14 cellular contexts compared by ENCODE assay signal in the genomic region with DNA sequence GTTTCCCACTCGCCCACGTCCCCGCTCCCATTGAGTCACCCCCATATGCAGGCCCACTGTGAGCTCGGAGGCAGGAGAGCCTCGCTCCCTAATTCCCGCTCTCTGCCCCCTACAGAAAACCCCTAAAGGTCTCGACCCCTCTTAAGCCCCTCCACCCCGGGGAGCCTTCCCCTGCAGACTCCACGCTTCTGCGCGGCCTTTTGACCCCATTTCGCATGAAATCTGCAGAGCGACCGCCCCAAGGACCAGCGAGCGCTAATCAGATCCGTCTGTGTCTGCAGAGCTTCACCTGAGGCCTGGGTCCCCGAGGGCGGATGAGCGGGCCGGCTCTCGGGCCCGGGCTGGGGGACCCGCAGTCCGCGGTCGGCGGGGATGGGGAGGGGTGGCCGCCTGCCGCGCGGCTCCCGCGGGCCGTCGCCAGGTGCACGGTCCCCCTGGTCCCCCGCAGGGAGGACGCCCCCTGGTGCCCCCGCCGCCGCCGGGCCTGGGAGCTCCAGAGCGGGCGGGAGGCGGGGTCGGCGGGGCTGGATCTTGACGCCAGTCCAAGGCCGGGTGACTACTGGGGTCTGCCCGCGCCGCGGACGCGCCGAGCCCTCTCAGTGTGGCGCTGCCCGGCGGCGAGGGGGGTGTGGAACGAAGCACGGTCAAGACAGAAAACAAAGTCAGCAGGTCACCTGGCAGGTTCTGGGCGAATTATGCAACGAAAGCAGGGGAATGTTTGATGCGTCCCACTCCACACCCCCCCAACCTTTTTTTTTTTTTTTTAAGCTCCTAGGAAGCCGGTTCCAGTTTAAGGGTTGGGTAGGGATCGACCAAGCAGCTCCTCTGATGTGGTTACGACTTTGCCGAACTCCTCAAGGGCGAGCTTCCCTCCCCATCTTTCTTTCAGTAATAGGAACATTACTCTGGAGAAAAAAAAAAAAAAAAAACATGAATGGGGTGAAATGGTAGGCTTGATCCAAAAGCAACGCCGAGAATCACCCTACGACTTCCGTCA. TPM values are rescaled to one million over a fixed set of nuclear protein-coding genes. Genes with fewer than 3 reads are reported as not detected.
DNase-seq lines count a peak whose midpoint lies in the region; ATAC-seq, FAIRE-seq and TF ChIP-seq lines count a peak whose summit lies in the region.
"Had no signal": no experiment of that assay in that cellular context is flagged by ENCODE, and none has a peak within 500 bp of the region (broad histone marks: within the 10 kb centered on the region; RNA-seq: fewer than 3 reads in every experiment).

No MANE protein-coding gene starts in this region.

- no peak overlapping the region for H3K4me3 ChIP-seq in NT2/D1 (ENCODE audit: insufficient read length, low read depth)
- peak overlapping the region; percentile 50; the same call in 1 of the 2 replicates for H3K4me3 ChIP-seq in iPS DF 6.9 (ENCODE audit: low read length)
- H3K4me3 ChIP-seq in pancreas, result peak overlapping the region in 3 of 4 donors; percentile 23 to 46 (median 34)

- H3K9me3 ChIP-seq in ES-I3 (ENCODE audit: control insufficient read depth, insufficient read depth, low read length), result no peaks in the 10 kb centered on the region
- no peaks in the 10 kb centered on the region for H3K9me3 ChIP-seq in NT2/D1 (ENCODE audit: insufficient read depth, low read length)
- H3K9me3 ChIP-seq in iPS DF 6.9 (ENCODE audit: control insufficient read depth, insufficient read depth, low read length), result no peaks in the 10 kb centered on the region
- no peaks in the 10 kb centered on the region for H3K9me3 ChIP-seq in pancreas

- peak overlapping the region; percentile 71 for H3K9ac ChIP-seq in ES-I3 (ENCODE audit: low read depth, low read length)
- H3K9ac ChIP-seq in NT2/D1 (ENCODE audit: insufficient read length, low read depth), result peak overlapping the region; percentile 28

- ATAC-seq in pancreas, result peak in 3 of 4 donors; percentile 49 to 70 (median 61)
- ATAC-seq: activated CD4-positive, alpha-beta T cell treated with anti-CD3 and anti-CD28 coated beads for 36 hours had no signal

- H3K4me1 ChIP-seq in ES-I3 (ENCODE audit: insufficient read depth, low read length) (peaks cover 29% of the 10 kb centered on the region), NT2/D1 (ENCODE audit: insufficient read depth, insufficient read length) (peaks cover 8% of the 10 kb centered on the region), iPS DF 6.9 (ENCODE audit: control insufficient read depth, insufficient read depth, low read length) (peaks cover 4% of the 10 kb centered on the region), pancreas (no peaks in the 10 kb centered on the region)

- H3K27ac ChIP-seq in iPS DF 6.9 (ENCODE audit: low read length), result no peak overlapping the region
- H3K27ac ChIP-seq in pancreas, result no peak overlapping the region

- intact Hi-C loops in pancreas (cut with DNase I), result no loop called here

- no peak for TF ChIP-seq CTCF in pancreas (IDR thresholded peaks at IDR 0.05)

- WGBS in iPS DF 6.9 (ENCODE audit: insufficient coverage, insufficient read length), result no CpG with 5 or more reads among the region's 75 CpGs
- 15 to 16% methylated on average over 61 to 75 of the region's 75 CpGs for WGBS in pancreas, 2 donors

- H3K27me3 ChIP-seq in NT2/D1 (ENCODE audit: insufficient read depth, insufficient read length) (no peaks in the 10 kb centered on the region), iPS DF 6.9 (ENCODE audit: control insufficient read depth, insufficient read depth, low read length) (peaks cover 17% of the 10 kb centered on the region), pancreas (no peaks in the 10 kb centered on the region)

- H3K36me3 ChIP-seq in ES-I3 (ENCODE audit: insufficient read depth, low read length), result 0 out of 2 replicates have a peak, but pooled peaks cover 2% of the 10 kb centered on the region
- peaks cover 32% of the 10 kb centered on the region for H3K36me3 ChIP-seq in NT2/D1 (ENCODE audit: insufficient read depth, insufficient read length, low read length)
- H3K36me3 ChIP-seq in iPS DF 6.9 (ENCODE audit: control insufficient read depth, insufficient read depth, low read length), result no peaks in the 10 kb centered on the region
- H3K36me3 ChIP-seq in pancreas, result no peaks in the 10 kb centered on the region

- DNase-seq in NT2/D1 (ENCODE audit: low read depth, low spot score) (no peak), iPS DF 6.9 (ENCODE audit: low read depth, low spot score) (no peak), pancreas (peak in 4 of 6 donors; percentile 22 to 65 (median 51)), T-helper 9 cell (no peak), NOMO-1 treated with DMSO at 0.1 percent for 48 hours (lab: John Stamatoyannopoulos, UW; ENCODE audit: unreplicated experiment) (no peak), SKM-1 (lab: John Stamatoyannopoulos, UW; ENCODE audit: unreplicated experiment) (no peak), DMS 273 (lab: John Stamatoyannopoulos, UW; ENCODE audit: unreplicated experiment) (no peak)
- DNase-seq: activated CD4-positive, alpha-beta T cell treated with anti-CD3 and anti-CD28 coated beads for 36 hours; activated naive CD4-positive, alpha-beta T cell treated with anti-CD3 and anti-CD28 coated beads, Interleukin-2, amount 10 ng/mL, durations not matched to agents 7 days and 5 days; NCI-H2171 treated with DMSO at 0.1 percent for 48 hours; SHP77; stimulated activated CD4-positive, alpha-beta T cell treated with anti-CD3 and anti-CD28 coated beads, Interleukin-15, amount 100 ng/mL, for 24 hours had no signal

- FAIRE-seq in pancreas (lab: Jason Lieb, UNC), result no peak

RNA-seq across cellular contexts. Expression of a gene that starts 9.9 kb away (rescaled TPM):
- total RNA-seq in pancreas, result 1 to 10 TPM in 5 of 6 donors, under 1 TPM in 1; 0.59 to 4.6 (median 2.0) TPM
- polyA plus RNA-seq in pancreas, result 1 to 10 TPM; 1.9 to 2.0 TPM
- total RNA-seq: activated CD4-positive, alpha-beta T cell treated with anti-CD3 and anti-CD28 coated beads for 36 hours had no signal
- polyA plus RNA-seq: IgD-negative memory B cell had no signal

Comparison
In these comparisons a context has a peak if more than half of its experiments do, and no peak if none do; other contexts are left out.
1. DNase-seq: peak in pancreas (4 of 6); none in NT2/D1 (single experiment), iPS DF 6.9 (single experiment), T-helper 9 cell (single experiment), NOMO-1 treated with DMSO at 0.1 percent for 48 hours (single experiment), SKM-1 (single experiment) and DMS 273 (single experiment).